In genomic region chr22:20634560-20635226, GRCh38 we compare ENCODE assay signal across 25 cellular contexts.
DNase-seq lines count a peak whose midpoint lies in the region; ATAC-seq, FAIRE-seq and TF ChIP-seq lines count a peak whose summit lies in the region.
"Had no signal": no experiment of that assay in that cellular context is flagged by ENCODE, and none has a peak within 500 bp of the region (broad histone marks: within the 10 kb centered on the region; RNA-seq: fewer than 3 reads in every experiment).

No MANE protein-coding gene starts in this region.

- no peak for TF ChIP-seq CTCF in K562 (IDR thresholded peaks at IDR 0.05 in 2 of 3, conservative IDR thresholded peaks at IDR 0.05 in 1 of 3; ENCODE audit: insufficient read depth in 2 of 3, low read depth in 1 of 3, low read length in 3 of 3)
- no peak for TF ChIP-seq CTCF in adrenal gland (IDR thresholded peaks at IDR 0.05)

- H3K4me1 Mint-ChIP-seq in activated naive CD4-positive, alpha-beta T cell treated with anti-CD3 and anti-CD28 coated beads, Interleukin-2, amount 10 ng/mL, durations not matched to agents 7 days and 5 days: no peaks in the 10 kb centered on the region

- peaks cover 1% of the 10 kb centered on the region for H3K9me3 Mint-ChIP-seq in activated naive CD4-positive, alpha-beta T cell treated with anti-CD3 and anti-CD28 coated beads, Interleukin-2, amount 10 ng/mL, durations not matched to agents 7 days and 5 days
- H3K9me3 Mint-ChIP-seq: CD8-positive, alpha-beta T cell had no signal

- H3K79me1 ChIP-seq in neuronal stem cell (ENCODE audit: low read depth, low read length): no peaks in the 10 kb centered on the region

- ATAC-seq in K562: peak; percentile 2; the same call in 2 of the 3 replicates
- no peak for ATAC-seq in GM18870 (IDR thresholded peaks at IDR 0.05; ENCODE audit: unreplicated experiment)
- ATAC-seq: A549; CD8-positive, alpha-beta T cell; GM12878 had no signal

- intact Hi-C loops in K562 (cut with micrococcal nuclease): no loop called here
- intact Hi-C loops in adrenal gland (cut with DNase I): no loop called here

- peak overlapping the region; percentile 63; the same call in 1 of the 2 replicates for H3K9ac ChIP-seq in BLaER1
- peak overlapping the region in 1 of 2 experiments; percentile 2; a peak in 2 of 4 replicates for H3K9ac ChIP-seq in K562 (ENCODE audit: insufficient read depth in 1 of 2, low read depth in 2 of 2, low read length in 2 of 2)
- no peak overlapping the region for H3K9ac ChIP-seq in neuronal stem cell (ENCODE audit: low read depth, low read length, poor library complexity)

- H3K23ac ChIP-seq in neuronal stem cell (ENCODE audit: low read depth, low read length, poor library complexity): peak overlapping the region; percentile 70

- FAIRE-seq in K562 (lab: Jason Lieb, UNC) (no peak), urothelium cell line (lab: Jason Lieb, UNC) (peak; percentile 61)
- FAIRE-seq: A549, D721Med, GM12878, GM18507, H54 had no signal

- POLR2A ChIA-PET in K562 (lab: Yijun Ruan, JAX): interaction anchor here (0.6 to 15.5 kb wide), 12 partner anchors 8 to 126 kb away, joined by 3 to 234 read pairs (median 4); no protein-coding TSS in a partner anchor

- no TSS peak for BruUV-seq in K562 (replicated peaks; lab: Mats Ljungman, UMichigan)

- H2BK15ac ChIP-seq in neuronal stem cell (ENCODE audit: low read length): no peak overlapping the region

- peak overlapping the region; percentile 9 for H2BK5ac ChIP-seq in neuronal stem cell (ENCODE audit: low read length)

- H4K20me1 ChIP-seq in BLaER1 (no peaks in the 10 kb centered on the region), K562 (replicated peaks; ENCODE audit: control insufficient read depth, insufficient read depth, low read length) (peaks cover 27% of the 10 kb centered on the region; the same call in 1 of the 2 replicates)

- H3K36me3 ChIP-seq in BLaER1 (no peaks in the 10 kb centered on the region), K562 (ENCODE audit: control insufficient read depth, insufficient read depth, low read length) (no peaks in the 10 kb centered on the region), neuronal stem cell (replicated peaks in 1 of 2; ENCODE audit: control insufficient read depth in 2 of 2, insufficient read depth in 2 of 2, low read length in 2 of 2) (no peaks in the 10 kb centered on the region), adrenal gland (replicated peaks in 1 of 2) (no peaks in the 10 kb centered on the region)
- H3K36me3 ChIP-seq: BE2C, HAP-1 had no signal

- H3K79me2 ChIP-seq in K562 (ENCODE audit: control insufficient read depth, insufficient read depth, low read length): no peaks in the 10 kb centered on the region

- H3K27me3 Mint-ChIP-seq in activated naive CD4-positive, alpha-beta T cell treated with anti-CD3 and anti-CD28 coated beads, Interleukin-2, amount 10 ng/mL, durations not matched to agents 7 days and 5 days: peaks cover 68% of the 10 kb centered on the region

- peaks cover 33% of the 10 kb centered on the region for H3K4me1 ChIP-seq in BLaER1
- H3K4me1 ChIP-seq in K562 (replicated peaks in 1 of 2; ENCODE audit: control insufficient read depth in 2 of 2, insufficient read depth in 2 of 2, low read length in 2 of 2): peaks cover 0 to 7% of the 10 kb centered on the region in 2 experiments; a peak in 2 of 5 replicates
- no peaks in the 10 kb centered on the region for H3K4me1 ChIP-seq in neuronal stem cell (ENCODE audit: control insufficient read depth in 2 of 2, insufficient read depth in 1 of 2, low read depth in 1 of 2, low read length in 2 of 2)
- H3K4me1 ChIP-seq in adrenal gland (replicated peaks in 1 of 2): no peaks in the 10 kb centered on the region
- H3K4me1 ChIP-seq: A549, BE2C, HAP-1 had no signal

- CTCF ChIA-PET in K562 (lab: Yijun Ruan, JAX; ENCODE audit: low intra/inter-chr PET ratio): no interaction called here
- CTCF ChIA-PET in activated naive CD4-positive, alpha-beta T cell treated with anti-CD3 and anti-CD28 coated beads, Interleukin-2, amount 10 ng/mL, durations not matched to agents 7 days and 5 days (lab: Charles Lee): no interaction called here

- no peak overlapping the region for H2BK12ac ChIP-seq in neuronal stem cell (ENCODE audit: low read length)

- DNase-seq in K562 (ENCODE audit: extremely low read depth in 1 of 4, low spot score in 3 of 4): no peak
- DNase-seq in neuronal stem cell (ENCODE audit: low spot score): no peak
- no peak for DNase-seq in urothelium cell line (ENCODE audit: low spot score)
- DNase-seq in adrenal gland: no peak
- DNase-seq in activated naive CD4-positive, alpha-beta T cell treated with anti-CD3 and anti-CD28 coated beads, Interleukin-2, amount 10 ng/mL, durations not matched to agents 7 days and 5 days: no peak
- DNase-seq: 8988T; ACHN; AML-193; BE2C; CD4-positive, CD25-positive, alpha-beta regulatory T cell; CD8-positive, alpha-beta T cell; DMS 273 treated with DMSO at 0.1 percent for 48 hours; DMS79; EL; GOT3; HFFc6 had no signal

- no peak overlapping the region for H3K27ac Mint-ChIP-seq in activated naive CD4-positive, alpha-beta T cell treated with anti-CD3 and anti-CD28 coated beads, Interleukin-2, amount 10 ng/mL, durations not matched to agents 7 days and 5 days
- H3K27ac Mint-ChIP-seq: CD4-positive, CD25-positive, alpha-beta regulatory T cell; CD8-positive, alpha-beta T cell; HFFc6 had no signal

- peak overlapping the region; percentile 94 for H3K4me2 ChIP-seq in BLaER1
- no peak overlapping the region for H3K4me2 ChIP-seq in K562 (ENCODE audit: insufficient read depth, low read length)
- H3K4me2 ChIP-seq in neuronal stem cell (ENCODE audit: insufficient read depth, low read length, poor library complexity, severe bottlenecking): no peak overlapping the region
- H3K4me2 ChIP-seq: A549 had no signal

- H3K18ac ChIP-seq in neuronal stem cell (ENCODE audit: low read length): peak overlapping the region; percentile 49

- H3K27me3 ChIP-seq in BLaER1 (no peaks in the 10 kb centered on the region), K562 (ENCODE audit: control insufficient read depth in 2 of 2, insufficient read depth in 2 of 2, low read length in 2 of 2) (peaks cover 10 to 65% of the 10 kb centered on the region in 2 experiments; a peak in 4 of 5 replicates), neuronal stem cell (ENCODE audit: control insufficient read depth in 3 of 3, insufficient read depth in 3 of 3, low read depth in 1 of 3, low read length in 3 of 3) (peaks cover 0 to 8% (median 0%) of the 10 kb centered on the region in 3 experiments), adrenal gland (no peaks in the 10 kb centered on the region)
- H3K27me3 ChIP-seq: BE2C had no signal

- H3K14ac ChIP-seq in neuronal stem cell (ENCODE audit: low read length): no peak overlapping the region

- no peak for TF ChIP-seq EP300 in K562 (IDR thresholded peaks at IDR 0.05; ENCODE audit: low read length)

- H3K9me3 ChIP-seq in BLaER1 (no peaks in the 10 kb centered on the region), K562 (replicated peaks; ENCODE audit: control insufficient read depth, insufficient read depth, low read depth, low read length) (0 out of 2 replicates have a peak, but pooled peaks cover 1% of the 10 kb centered on the region), neuronal stem cell (replicated peaks in 1 of 2; ENCODE audit: control insufficient read depth in 2 of 2, insufficient read depth in 1 of 2, low read depth in 1 of 2, low read length in 2 of 2) (no peaks in the 10 kb centered on the region), adrenal gland (replicated peaks in 1 of 3) (no peaks in the 10 kb centered on the region)
- H3K9me3 ChIP-seq: A549, BE2C, HAP-1 had no signal

- H3K4ac ChIP-seq in neuronal stem cell (ENCODE audit: low read length): no peak overlapping the region

- no peak for TF ChIP-seq RAD21 in K562 (CRISPR knock-in tag; conservative IDR thresholded peaks at IDR 0.05 in 1 of 2, IDR thresholded peaks at IDR 0.05 in 1 of 2)

- no peak overlapping the region for H3K4me3 Mint-ChIP-seq in activated naive CD4-positive, alpha-beta T cell treated with anti-CD3 and anti-CD28 coated beads, Interleukin-2, amount 10 ng/mL, durations not matched to agents 7 days and 5 days
- H3K4me3 Mint-ChIP-seq: CD4-positive, CD25-positive, alpha-beta regulatory T cell; CD8-positive, alpha-beta T cell; HFFc6 had no signal

- H3K4me3 ChIP-seq in BLaER1 (0 out of 2 replicates have a peak overlapping the region, but pooled peaks have one; percentile 44), K562 (no peak overlapping the region), neuronal stem cell (ENCODE audit: low read length in 2 of 2) (peak overlapping the region in 1 of 2 donors; percentile 9), adrenal gland (no peak overlapping the region)
- H3K4me3 ChIP-seq: A549, GM12878, HAP-1 had no signal

- no peak overlapping the region for H2AK5ac ChIP-seq in neuronal stem cell (ENCODE audit: low read depth, low read length)

- peaks cover 3% of the 10 kb centered on the region for H3K9me1 ChIP-seq in K562 (ENCODE audit: control insufficient read depth, insufficient read depth, low read length)

- no peaks in the 10 kb centered on the region for H3K36me3 Mint-ChIP-seq in activated naive CD4-positive, alpha-beta T cell treated with anti-CD3 and anti-CD28 coated beads, Interleukin-2, amount 10 ng/mL, durations not matched to agents 7 days and 5 days
- H3K36me3 Mint-ChIP-seq: CD4-positive, CD25-positive, alpha-beta regulatory T cell; CD8-positive, alpha-beta T cell had no signal

- TF ChIP-seq POLR2A in K562 (conservative IDR thresholded peaks at IDR 0.05): no peak
- TF ChIP-seq POLR2A in adrenal gland (IDR thresholded peaks at IDR 0.05): no peak

- H3K27ac ChIP-seq in BLaER1: peak overlapping the region; percentile 87
- H3K27ac ChIP-seq in K562 (ENCODE audit: extremely low read depth, low read depth, low read length): no peak overlapping the region
- no peak overlapping the region for H3K27ac ChIP-seq in neuronal stem cell (replicated peaks; ENCODE audit: low read length)
- H3K27ac ChIP-seq in adrenal gland: no peak overlapping the region
- H3K27ac ChIP-seq: A549, C4-2B had no signal

- H4K91ac ChIP-seq in neuronal stem cell (ENCODE audit: low read depth, low read length, poor library complexity): no peak overlapping the region

- no peak overlapping the region for H4K8ac ChIP-seq in neuronal stem cell (ENCODE audit: low read depth, low read length)

- H2AFZ ChIP-seq in K562 (ENCODE audit: low read depth, low read length) (no peak overlapping the region), neuronal stem cell (ENCODE audit: low read length) (no peak overlapping the region)

- WGBS in K562 (ENCODE audit: insufficient coverage, low coverage, missing lambda C conversion rate): 7% methylated on average over 9 of the region's 9 CpGs
- WGBS in neuronal stem cell (ENCODE audit: extremely low coverage in 2 of 2, insufficient read length in 2 of 2, insufficient replicate concordance in 1 of 2), 2 donors: no CpG with 5 or more reads among the region's 9 CpGs
- WGBS in adrenal gland, 4 donors: 83 to 94% (median 88%) methylated on average over 7 to 9 of the region's 9 CpGs

- H2BK120ac ChIP-seq in neuronal stem cell (ENCODE audit: low read depth, low read length): peak overlapping the region; percentile 16

- in situ Hi-C loops in K562 (cut with MboI): no loop called here
